ENCODE assay signal across 2 cellular contexts in genomic region chr21:33110340-33110715, GRCh38.
TF ChIP-seq lines count a peak whose summit lies in the region.

No MANE protein-coding gene starts in this region.

TF ChIP-seq in GM23338, 12 proteins besides CTCF, POLR2A, EP300 and RAD21 (continued from another document):
- TF ChIP-seq ZNF462 (CRISPR knock-in tag; IDR thresholded peaks at IDR 0.05) = no peak
- no peak for TF ChIP-seq ZNF114 (CRISPR knock-in tag; IDR thresholded peaks at IDR 0.05)
- no peak for TF ChIP-seq ZNF331 (CRISPR knock-in tag; IDR thresholded peaks at IDR 0.05; ENCODE audit: low read depth)
- no peak for TF ChIP-seq CREB1 (CRISPR knock-in tag; IDR thresholded peaks at IDR 0.05; ENCODE audit: low read depth)
- TF ChIP-seq REST (IDR thresholded peaks at IDR 0.05; ENCODE audit: unreplicated experiment) = no peak
- no peak for TF ChIP-seq STAT1 (IDR thresholded peaks at IDR 0.05; ENCODE audit: unreplicated experiment)
- no peak for TF ChIP-seq EZH2 (IDR thresholded peaks at IDR 0.05; ENCODE audit: low read depth, unreplicated experiment)
- no peak for TF ChIP-seq EZH2phosphoT487 (IDR thresholded peaks at IDR 0.05; ENCODE audit: unreplicated experiment)
- no peak for TF ChIP-seq ETS1 (IDR thresholded peaks at IDR 0.05)
- no peak for TF ChIP-seq JUNB (IDR thresholded peaks at IDR 0.05; ENCODE audit: unreplicated experiment)

TF ChIP-seq in K562, 482 proteins besides CTCF, POLR2A, EP300 and RAD21 (continued from another document):
- peak; percentile 24 for TF ChIP-seq RBM25 (IDR thresholded peaks at IDR 0.05; ENCODE audit: low read depth, low read length, severe bottlenecking)
- TF ChIP-seq TEAD1 (CRISPR knock-in tag; IDR thresholded peaks at IDR 0.05) = no peak
- no peak for TF ChIP-seq WHSC1 (IDR thresholded peaks at IDR 0.05; ENCODE audit: low read length)
- no peak for TF ChIP-seq CHD4 (IDR thresholded peaks at IDR 0.05; ENCODE audit: insufficient read depth, insufficient replicate concordance, low read depth, low read length, poor library complexity, severe bottlenecking)
- peak; percentile 47 for TF ChIP-seq ZFP36 (IDR thresholded peaks at IDR 0.05; ENCODE audit: low read depth, low read length, partially characterized antibody)
- no peak for TF ChIP-seq SNRNP70 (optimal IDR thresholded peaks at IDR 0.05; ENCODE audit: low read depth, low read length)
- no peak for TF ChIP-seq ZNF175 (CRISPR knock-in tag; IDR thresholded peaks at IDR 0.05; ENCODE audit: low read depth)
